ENCODE assay signal across 8 cellular contexts in genomic region chr14:50230601-50231474, GRCh38. TPM values are rescaled to one million over a fixed set of nuclear protein-coding genes. Genes with fewer than 3 reads are reported as not detected.
A peak's percentile ranks its signal among the peaks of the same experiment; 100 is the strongest.
DNase-seq lines count a peak whose midpoint lies in the region; ATAC-seq and TF ChIP-seq lines count a peak whose summit lies in the region.

No MANE protein-coding gene starts in this region.

- no peak for TF ChIP-seq EP300 in stomach (IDR thresholded peaks at IDR 0.05)

- TF ChIP-seq POLR2A in stomach (IDR thresholded peaks at IDR 0.05), result no peak

- H3K4me1 ChIP-seq in stomach, result peaks cover 17 to 62% (median 43%) of the 10 kb centered on the region in 4 donors

- TF ChIP-seq CTCF in epithelial cell of proximal tubule (conservative IDR thresholded peaks at IDR 0.05; ENCODE audit: low read depth, low read length) (no peak), stomach (IDR thresholded peaks at IDR 0.05) (no peak)

- intact Hi-C loops in stomach (cut with DNase I; ENCODE audit: low total_unique reads), result no loop called here

- no peaks in the 10 kb centered on the region for H3K36me3 ChIP-seq in stomach

- WGBS in stomach, 5 donors, result 0 to 1% (median 0%) methylated on average over 25 to 66 of the region's 66 CpGs

- DNase-seq in AG08396 (ENCODE audit: low spot score) (peak; percentile 44), NCI-H69 (lab: John Stamatoyannopoulos, UW) (peak; percentile 85), activated T-cell treated with anti-CD3 and anti-CD28 coated beads for 4 hours (peak; percentile 11), epithelial cell of proximal tubule (ENCODE audit: low read depth) (no peak), mucosa of gallbladder (ENCODE audit: low spot score) (peak; percentile 40), stomach (peak; percentile 41)

- peak overlapping the region; percentile 86 for H3K4me3 ChIP-seq in epithelial cell of proximal tubule (ENCODE audit: low read depth, low read length)
- peak overlapping the region; percentile 72 to 79 (median 76) for H3K4me3 ChIP-seq in stomach

- peak overlapping the region; percentile 95 to 99 (median 98) for H3K27ac ChIP-seq in stomach

- no peaks in the 10 kb centered on the region for H3K27me3 ChIP-seq in stomach

- no peaks in the 10 kb centered on the region for H3K9me3 ChIP-seq in stomach

- peak; percentile 28 for ATAC-seq in GM18861 (IDR thresholded peaks at IDR 0.05; ENCODE audit: unreplicated experiment)
- ATAC-seq in HG03095 (IDR thresholded peaks at IDR 0.05; ENCODE audit: unreplicated experiment), result peak; percentile 30

RNA-seq across cellular contexts. Expression of gene SOS2, which starts 0.5 kb away (rescaled TPM):
- total RNA-seq in epithelial cell of proximal tubule (10.1 and 13.5 TPM in 2 replicates), mucosa of gallbladder (26.5 TPM), stomach (10 to 100 TPM; 26.1 to 69.0 (median 30.8) TPM)
- polyA plus RNA-seq in stomach, result 10 to 100 TPM in 1 of 3 donors, 1 to 10 TPM in 2; 5.8 to 11.8 (median 8.9) TPM
